ENCODE assay signal across 9 cellular contexts in the genomic region with DNA sequence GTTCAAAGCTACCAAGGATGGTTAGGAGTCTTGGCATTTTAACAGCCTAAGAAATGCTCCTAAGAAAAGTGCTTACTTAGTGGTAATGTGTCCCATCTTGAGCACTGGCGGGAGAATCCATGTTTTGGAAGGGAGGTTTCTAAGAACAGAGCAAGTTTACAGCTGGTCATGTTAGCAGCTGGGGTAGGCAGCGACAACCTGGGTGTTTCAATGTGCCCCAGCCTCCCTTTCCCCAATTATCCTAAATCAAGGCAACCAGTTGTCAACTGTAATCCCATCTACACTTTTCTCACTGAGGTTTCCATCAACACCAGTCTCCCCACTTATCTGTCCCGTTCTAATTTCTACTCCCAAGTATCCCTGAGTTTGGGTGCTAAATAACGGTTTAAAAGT. TPM values are rescaled to one million over a fixed set of nuclear protein-coding genes. Genes with fewer than 3 reads are reported as not detected.
A peak's percentile ranks its signal among the peaks of the same experiment; 100 is the strongest.
DNase-seq lines count a peak whose midpoint lies in the region; ATAC-seq lines count a peak whose summit lies in the region.
"Had no signal": no experiment of that assay in that cellular context is flagged by ENCODE, and none has a peak within 500 bp of the region (broad histone marks: within the 10 kb centered on the region; RNA-seq: fewer than 3 reads in every experiment).

No MANE protein-coding gene starts in this region.

- H3K9me3 ChIP-seq in naive thymus-derived CD4-positive, alpha-beta T cell (ENCODE audit: control insufficient read depth in 2 of 3, low read length in 3 of 3), result no peaks in the 10 kb centered on the region

- CTCF ChIA-PET in naive thymus-derived CD4-positive, alpha-beta T cell (lab: Charles Lee), result no interaction called here

- H3K36me3 Mint-ChIP-seq in stimulated activated naive CD8-positive, alpha-beta T cell treated with anti-CD3 and anti-CD28 coated beads, Interleukin-15, Interleukin-2, amounts not matched to agents 100 ng/mL and 50 ng/mL, for 24 hours (ENCODE audit: low read depth), result no peaks in the 10 kb centered on the region
- peaks cover 5% of the 10 kb centered on the region for H3K36me3 Mint-ChIP-seq in central memory CD8-positive, alpha-beta T cell (ENCODE audit: insufficient read depth)
- no peaks in the 10 kb centered on the region for H3K36me3 Mint-ChIP-seq in naive thymus-derived CD4-positive, alpha-beta T cell

- H3K36me3 ChIP-seq in naive thymus-derived CD4-positive, alpha-beta T cell (ENCODE audit: control insufficient read depth in 2 of 3, insufficient read depth in 3 of 3, low read length in 3 of 3), result no peaks in the 10 kb centered on the region
- H3K36me3 ChIP-seq in H7 (replicated peaks; ENCODE audit: control insufficient read depth, insufficient read depth, low read length), result no peaks in the 10 kb centered on the region

- no peaks in the 10 kb centered on the region for H3K4me1 ChIP-seq in naive thymus-derived CD4-positive, alpha-beta T cell (ENCODE audit: control insufficient read depth in 2 of 2, insufficient read depth in 2 of 2, low read length in 2 of 2)

- H3K9me3 Mint-ChIP-seq in stimulated activated naive CD8-positive, alpha-beta T cell treated with anti-CD3 and anti-CD28 coated beads, Interleukin-15, Interleukin-2, amounts not matched to agents 100 ng/mL and 50 ng/mL, for 24 hours, result no peaks in the 10 kb centered on the region
- H3K9me3 Mint-ChIP-seq in stimulated activated naive CD8-positive, alpha-beta T cell treated with anti-CD3 and anti-CD28 coated beads, Interleukin-15, amount 100 ng/mL, for 72 hours, result no peaks in the 10 kb centered on the region
- H3K9me3 Mint-ChIP-seq in central memory CD8-positive, alpha-beta T cell, result no peaks in the 10 kb centered on the region
- H3K9me3 Mint-ChIP-seq in naive thymus-derived CD4-positive, alpha-beta T cell, result peaks cover 0 to 3% (median 0%) of the 10 kb centered on the region in 11 donors

- intact Hi-C loops in naive thymus-derived CD4-positive, alpha-beta T cell (cut with micrococcal nuclease), result no loop called here

- no peak overlapping the region for H3K27ac ChIP-seq in naive thymus-derived CD4-positive, alpha-beta T cell (ENCODE audit: low read depth, low read length)

- H3K27me3 ChIP-seq in naive thymus-derived CD4-positive, alpha-beta T cell (ENCODE audit: control insufficient read depth in 2 of 2, insufficient read depth in 2 of 2, low read length in 2 of 2), result peaks cover 11 to 12% of the 10 kb centered on the region in 2 donors
- peaks cover 9% of the 10 kb centered on the region for H3K27me3 ChIP-seq in H7 (ENCODE audit: control insufficient read depth, insufficient read depth, low read length)

- H3K4me1 Mint-ChIP-seq in stimulated activated naive CD8-positive, alpha-beta T cell treated with anti-CD3 and anti-CD28 coated beads, Interleukin-15, Interleukin-2, amounts not matched to agents 100 ng/mL and 50 ng/mL, for 24 hours (ENCODE audit: low read depth), result peaks cover 33% of the 10 kb centered on the region
- H3K4me1 Mint-ChIP-seq in stimulated activated naive CD8-positive, alpha-beta T cell treated with anti-CD3 and anti-CD28 coated beads, Interleukin-15, amount 100 ng/mL, for 72 hours, result peaks cover 39% of the 10 kb centered on the region
- peaks cover 13% of the 10 kb centered on the region for H3K4me1 Mint-ChIP-seq in central memory CD8-positive, alpha-beta T cell
- peaks cover 0 to 27% (median 18%) of the 10 kb centered on the region in 7 donors for H3K4me1 Mint-ChIP-seq in naive thymus-derived CD4-positive, alpha-beta T cell

- H3K27me3 Mint-ChIP-seq in stimulated activated naive CD8-positive, alpha-beta T cell treated with anti-CD3 and anti-CD28 coated beads, Interleukin-15, Interleukin-2, amounts not matched to agents 100 ng/mL and 50 ng/mL, for 24 hours, result peaks cover 67% of the 10 kb centered on the region
- peaks cover 85% of the 10 kb centered on the region for H3K27me3 Mint-ChIP-seq in stimulated activated naive CD8-positive, alpha-beta T cell treated with anti-CD3 and anti-CD28 coated beads, Interleukin-15, amount 100 ng/mL, for 72 hours
- peaks cover 75% of the 10 kb centered on the region for H3K27me3 Mint-ChIP-seq in central memory CD8-positive, alpha-beta T cell
- H3K27me3 Mint-ChIP-seq in naive thymus-derived CD4-positive, alpha-beta T cell, result peaks cover 46 to 71% (median 47%) of the 10 kb centered on the region in 5 donors

- no peak for DNase-seq in stimulated activated naive CD8-positive, alpha-beta T cell treated with anti-CD3 and anti-CD28 coated beads, Interleukin-15, amount 100 ng/mL, for 72 hours
- DNase-seq in central memory CD8-positive, alpha-beta T cell (ENCODE audit: low spot score in 2 of 2), result no peak
- no peak for DNase-seq in naive thymus-derived CD4-positive, alpha-beta T cell
- no peak for DNase-seq in H7
- DNase-seq in NCI-H2171 (lab: John Stamatoyannopoulos, UW), result no peak
- DNase-seq in NCI-H2107 (lab: John Stamatoyannopoulos, UW), result no peak
- DNase-seq: T-helper 9 cell had no signal

- POLR2A ChIA-PET in naive thymus-derived CD4-positive, alpha-beta T cell (lab: Charles Lee), result no interaction called here

- no peak for ATAC-seq in stimulated activated naive CD8-positive, alpha-beta T cell treated with anti-CD3 and anti-CD28 coated beads, Interleukin-15, amount 100 ng/mL, for 72 hours
- ATAC-seq in central memory CD8-positive, alpha-beta T cell (replicated peaks; ENCODE audit: extremely low read depth, poor library complexity, severe bottlenecking), result no peak
- no peak for ATAC-seq in naive thymus-derived CD4-positive, alpha-beta T cell
- ATAC-seq in GM21360 (IDR thresholded peaks at IDR 0.05; ENCODE audit: unreplicated experiment), result no peak

- H3K27ac Mint-ChIP-seq in stimulated activated naive CD8-positive, alpha-beta T cell treated with anti-CD3 and anti-CD28 coated beads, Interleukin-15, Interleukin-2, amounts not matched to agents 100 ng/mL and 50 ng/mL, for 24 hours, result no peak overlapping the region
- no peak overlapping the region for H3K27ac Mint-ChIP-seq in stimulated activated naive CD8-positive, alpha-beta T cell treated with anti-CD3 and anti-CD28 coated beads, Interleukin-15, amount 100 ng/mL, for 72 hours
- H3K27ac Mint-ChIP-seq in central memory CD8-positive, alpha-beta T cell (ENCODE audit: low read depth), result no peak overlapping the region
- H3K27ac Mint-ChIP-seq in naive thymus-derived CD4-positive, alpha-beta T cell, result no peak overlapping the region

- no peak overlapping the region for H3K4me3 ChIP-seq in naive thymus-derived CD4-positive, alpha-beta T cell (ENCODE audit: low read length)
- H3K4me3 ChIP-seq in H7 (ENCODE audit: insufficient read depth, low read depth, low read length), result no peak overlapping the region

- H3K4me3 Mint-ChIP-seq in stimulated activated naive CD8-positive, alpha-beta T cell treated with anti-CD3 and anti-CD28 coated beads, Interleukin-15, Interleukin-2, amounts not matched to agents 100 ng/mL and 50 ng/mL, for 24 hours, result peak overlapping the region; percentile 62
- peak overlapping the region in 1 of 2 donors; percentile 64 for H3K4me3 Mint-ChIP-seq in stimulated activated naive CD8-positive, alpha-beta T cell treated with anti-CD3 and anti-CD28 coated beads, Interleukin-15, amount 100 ng/mL, for 72 hours
- H3K4me3 Mint-ChIP-seq in central memory CD8-positive, alpha-beta T cell, result peak overlapping the region; percentile 56
- H3K4me3 Mint-ChIP-seq in naive thymus-derived CD4-positive, alpha-beta T cell, result peak overlapping the region in 9 of 10 donors; percentile 46 to 77 (median 65)

RNA-seq across cellular contexts. Expression of gene JAG1, which starts 1.7 kb away (rescaled TPM):
- total RNA-seq in naive thymus-derived CD4-positive, alpha-beta T cell, result 1 to 10 TPM in 2 of 5 experiments, under 1 TPM in 1, not detected in 2; 0.46 to 7.0 (median 2.6) TPM
- polyA plus RNA-seq in naive thymus-derived CD4-positive, alpha-beta T cell, result under 1 TPM; 0.07 to 0.62 TPM
- 21.9 and 30.0 TPM in 2 replicates for total RNA-seq in H7 (2014; rRNA removed; shearing (Covaris generic))
